In the genomic region with DNA sequence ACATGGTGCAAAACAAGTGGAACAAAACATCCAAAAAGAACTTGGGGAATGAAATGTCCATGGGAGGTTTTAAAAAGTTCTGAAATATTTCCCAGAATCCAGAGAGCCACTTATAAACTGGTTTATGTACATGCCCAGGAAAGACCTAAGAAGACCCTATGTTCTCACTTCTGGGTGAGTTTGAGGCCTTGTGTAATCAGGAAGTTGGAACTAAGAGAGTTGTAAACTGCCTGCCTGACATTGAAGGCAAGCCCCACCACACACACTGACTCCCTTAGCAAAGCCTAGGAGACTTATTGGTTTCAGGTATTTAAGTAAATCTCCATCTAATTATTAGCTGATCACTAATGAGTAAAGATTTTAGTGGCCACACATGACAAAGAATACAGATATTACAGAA, we compare ENCODE assay signal across 39 cellular contexts.
"Had no signal": no experiment of that assay in that cellular context is flagged by ENCODE, and none has a peak within 500 bp of the region (broad histone marks: within the 10 kb centered on the region; RNA-seq: fewer than 3 reads in every experiment).

No MANE protein-coding gene starts in this region.

- ATAC-seq: activated CD8-positive, alpha-beta memory T cell treated with anti-CD3 and anti-CD28 coated beads, Interleukin-2, amount 10 ng/mL, durations not matched to agents 7 days and 5 days; activated T-cell treated with anti-CD3 and anti-CD28 coated beads, Interleukin-2, amount 50 U/mL, for 72 hours; activated T-helper 17 cell treated with anti-CD3 and anti-CD28 coated beads, Interleukin-2, amount 50 U/mL, for 72 hours; PC-3; SK-N-SH treated with all-trans-retinoic acid at 6 μM for 48 hours had no signal

- H3K36me3 ChIP-seq: brain microvascular endothelial cell, MG63, Peyer's patch, WERI-Rb-1 had no signal

- H3K4me3 ChIP-seq: MG63, Peyer's patch had no signal

- DNase-seq: activated CD4-positive, alpha-beta memory T cell treated with anti-CD3 and anti-CD28 coated beads, Interleukin-2, amount 10 ng/mL, durations not matched to agents 7 days and 5 days; activated CD4-positive, alpha-beta T cell treated with anti-CD3 and anti-CD28 coated beads for 1 hour; activated CD4-positive, alpha-beta T cell treated with anti-CD3 and anti-CD28 coated beads for 48 hours; activated CD4-positive, CD25-positive, alpha-beta regulatory T cell; activated CD8-positive, alpha-beta memory T cell treated with anti-CD3 and anti-CD28 coated beads for 24 hours; activated CD8-positive, alpha-beta memory T cell treated with anti-CD3 and anti-CD28 coated beads, Interleukin-2, amount 10 ng/mL, durations not matched to agents 7 days and 5 days; activated effector memory CD4-positive, alpha-beta T cell treated with anti-CD3 and anti-CD28 coated beads, Interleukin-2, amount 50 U/mL, for 16 hours; activated naive CD4-positive, alpha-beta T cell; activated naive CD4-positive, alpha-beta T cell treated with anti-CD3 and anti-CD28 coated beads, Interleukin-2, amount 50 U/mL, for 16 hours; activated naive CD8-positive, alpha-beta T cell treated with anti-CD3 and anti-CD28 coated beads for 36 hours; activated T-cell treated with anti-CD3 and anti-CD28 coated beads, Interleukin-2, amount 50 U/mL, for 1 hour; activated T-cell treated with anti-CD3 and anti-CD28 coated beads, Interleukin-2, amount 50 U/mL, for 72 hours; amniotic stem cell; aorta; brain microvascular endothelial cell; MG63; MV-4-11; NCI-H1092; NCI-H1436 treated with DMSO at 0.1 percent for 48 hours; NCI-H187; NCI-H2029 treated with DMSO at 0.1 percent for 48 hours; NCI-H2107; NCI-H2171; NCI-H510A; NCI-H526; NCI-H748 treated with DMSO at 0.1 percent for 48 hours; NK-92 treated with Interleukin-12 subunit alpha and Interleukin-12 subunit beta, amount 100 ng/mL, for 24 hours; PC-3; Peyer's patch; RPMI8226; SIG-M5; SW 1271; T-helper 1 cell; T-helper 2 cell; T-helper 9 cell; WERI-Rb-1 had no signal

- H3K9me3 ChIP-seq: MG63, Peyer's patch had no signal

- H3K9ac ChIP-seq: KMS-11 had no signal

- H3K27ac ChIP-seq: brain microvascular endothelial cell, KMS-11, Peyer's patch, WERI-Rb-1 had no signal

- H3K4me1 ChIP-seq: Peyer's patch had no signal

- H3K27me3 ChIP-seq: brain microvascular endothelial cell, MG63, Peyer's patch had no signal

- H3K4me2 ChIP-seq: KMS-11 had no signal
